Comparison of ENCODE assay signal across 1 cellular context in genomic region chr1:32886012-32886827, GRCh38.
TF ChIP-seq lines count a peak whose summit lies in the region.

TSS of gene HPCA (plus strand) at chr1:32886491. CDS start at chr1:32888899, 2,408 bp downstream.

TF ChIP-seq in HepG2, 621 proteins besides CTCF, POLR2A, EP300 and RAD21 (continued from another document and continues in another):
- no peak for TF ChIP-seq TRIM22 (IDR thresholded peaks at IDR 0.05)
- peak; percentile 94 for TF ChIP-seq DNMT3B (CRISPR knock-in tag; conservative IDR thresholded peaks at IDR 0.05)
- TF ChIP-seq HOXA7 (CRISPR knock-in tag; IDR thresholded peaks at IDR 0.05): peak; percentile 87
- TF ChIP-seq MAFG (CRISPR knock-in tag; IDR thresholded peaks at IDR 0.05): no peak
- TF ChIP-seq MTF2 (CRISPR knock-in tag; IDR thresholded peaks at IDR 0.05; ENCODE audit: borderline replicate concordance): peak; percentile 81; the same call in 1 of the 2 replicates
- peak; percentile 97 for TF ChIP-seq FOXO4 (CRISPR knock-in tag; conservative IDR thresholded peaks at IDR 0.05)
- TF ChIP-seq MLXIP (CRISPR knock-in tag; IDR thresholded peaks at IDR 0.05; ENCODE audit: borderline replicate concordance): peak; percentile 93
- no peak for TF ChIP-seq ZNF260 (CRISPR knock-in tag; IDR thresholded peaks at IDR 0.05; ENCODE audit: borderline replicate concordance, low read depth)
- TF ChIP-seq AKAP8 (CRISPR knock-in tag; IDR thresholded peaks at IDR 0.05): peak; percentile 75; the same call in 1 of the 2 replicates
- no peak for TF ChIP-seq KDM5A (IDR thresholded peaks at IDR 0.05; ENCODE audit: borderline replicate concordance, low read length)
- TF ChIP-seq HMG20A (CRISPR knock-in tag; IDR thresholded peaks at IDR 0.05; ENCODE audit: borderline replicate concordance): peak; percentile 41; the same call in 1 of the 2 replicates
- no peak for TF ChIP-seq U2AF2 (IDR thresholded peaks at IDR 0.05; ENCODE audit: low read depth, low read length)
- 0 out of 2 replicates have a peak, but pooled peaks have one; percentile 49 for TF ChIP-seq ZNF362 (CRISPR knock-in tag; IDR thresholded peaks at IDR 0.05; ENCODE audit: borderline replicate concordance)
- TF ChIP-seq CBFB (CRISPR knock-in tag; IDR thresholded peaks at IDR 0.05): peak; percentile 85
- peak; percentile 99 for TF ChIP-seq CHCHD3 (CRISPR knock-in tag; IDR thresholded peaks at IDR 0.05)
- TF ChIP-seq ATF2 (CRISPR knock-in tag; IDR thresholded peaks at IDR 0.05): peak; percentile 92
- peak; percentile 97 for TF ChIP-seq SRY (CRISPR knock-in tag; IDR thresholded peaks at IDR 0.05)
- peak; percentile 94 for TF ChIP-seq ZNF800 (CRISPR knock-in tag; IDR thresholded peaks at IDR 0.05)
- TF ChIP-seq ZSCAN21 (CRISPR knock-in tag; IDR thresholded peaks at IDR 0.05; ENCODE audit: borderline replicate concordance): peak; percentile 98
- TF ChIP-seq ZFAT (CRISPR knock-in tag; conservative IDR thresholded peaks at IDR 0.05): peak; percentile 90
- no peak for TF ChIP-seq SETDB1 (CRISPR knock-in tag; IDR thresholded peaks at IDR 0.05; ENCODE audit: borderline replicate concordance)
- no peak for TF ChIP-seq PLRG1 (conservative IDR thresholded peaks at IDR 0.05)
- peak; percentile 50; the same call in 1 of the 2 replicates for TF ChIP-seq DR1 (CRISPR knock-in tag; IDR thresholded peaks at IDR 0.05)
- no peak for TF ChIP-seq POGZ (CRISPR knock-in tag; IDR thresholded peaks at IDR 0.05)
- peak; percentile 88 for TF ChIP-seq ZNF501 (CRISPR knock-in tag; IDR thresholded peaks at IDR 0.05)
- TF ChIP-seq ZNF773 (CRISPR knock-in tag; IDR thresholded peaks at IDR 0.05; ENCODE audit: borderline replicate concordance): peak; percentile 99
- peak; percentile 94 for TF ChIP-seq ZNF18 (CRISPR knock-in tag; IDR thresholded peaks at IDR 0.05; ENCODE audit: insufficient replicate concordance)
- no peak for TF ChIP-seq SMAD1 (CRISPR knock-in tag; IDR thresholded peaks at IDR 0.05; ENCODE audit: borderline replicate concordance, low read depth)
- TF ChIP-seq RNF2 (conservative IDR thresholded peaks at IDR 0.05; ENCODE audit: low read depth): no peak
- peak; percentile 97 for TF ChIP-seq KLF12 (CRISPR knock-in tag; IDR thresholded peaks at IDR 0.05; ENCODE audit: borderline replicate concordance)
- peak; percentile 97 for TF ChIP-seq ZFYVE20 (CRISPR knock-in tag; IDR thresholded peaks at IDR 0.05; ENCODE audit: borderline replicate concordance, low read depth)
- peak; percentile 99; the same call in 1 of the 2 replicates for TF ChIP-seq ZNF558 (CRISPR knock-in tag; IDR thresholded peaks at IDR 0.05; ENCODE audit: borderline replicate concordance)
- peak; percentile 83; the same call in 1 of the 2 replicates for TF ChIP-seq THAP9 (CRISPR knock-in tag; IDR thresholded peaks at IDR 0.05; ENCODE audit: borderline replicate concordance)
- no peak for TF ChIP-seq SMARCC2 (IDR thresholded peaks at IDR 0.05)
- TF ChIP-seq RBM22 (optimal IDR thresholded peaks at IDR 0.05; ENCODE audit: low read length): no peak
- TF ChIP-seq TARDBP (CRISPR knock-in tag; IDR thresholded peaks at IDR 0.05): peak; percentile 61; the same call in 1 of the 2 replicates
- peak; percentile 83; the same call in 1 of the 2 replicates for TF ChIP-seq E2F2 (CRISPR knock-in tag; IDR thresholded peaks at IDR 0.05; ENCODE audit: borderline replicate concordance)
- peak; percentile 76 for TF ChIP-seq RXRA (CRISPR knock-in tag; IDR thresholded peaks at IDR 0.05)
- peak; percentile 98 for TF ChIP-seq ARHGAP35 (CRISPR knock-in tag; IDR thresholded peaks at IDR 0.05; ENCODE audit: borderline replicate concordance)
- peak; percentile 99 for TF ChIP-seq JARID2 (CRISPR knock-in tag; IDR thresholded peaks at IDR 0.05; ENCODE audit: insufficient replicate concordance)
- TF ChIP-seq TOPORS (CRISPR knock-in tag; IDR thresholded peaks at IDR 0.05): peak; percentile 81; the same call in 1 of the 2 replicates
- TF ChIP-seq SKI (IDR thresholded peaks at IDR 0.05; ENCODE audit: partially characterized antibody): no peak
- TF ChIP-seq GMEB1 (CRISPR knock-in tag; IDR thresholded peaks at IDR 0.05; ENCODE audit: borderline replicate concordance): 0 out of 2 replicates have a peak, but pooled peaks have one; percentile 35
- no peak for TF ChIP-seq AGO1 (IDR thresholded peaks at IDR 0.05; ENCODE audit: low read depth, low read length, poor library complexity, severe bottlenecking)
- TF ChIP-seq NR2F2 (IDR thresholded peaks at IDR 0.05; ENCODE audit: borderline replicate concordance, low read depth): no peak
- TF ChIP-seq ZNF124 (CRISPR knock-in tag; IDR thresholded peaks at IDR 0.05): peak; percentile 98
- no peak for TF ChIP-seq TAF15 (IDR thresholded peaks at IDR 0.05; ENCODE audit: low read depth, low read length, poor library complexity, severe bottlenecking)
